Comparison of ENCODE assay signal across 8 cellular contexts in the genomic region with DNA sequence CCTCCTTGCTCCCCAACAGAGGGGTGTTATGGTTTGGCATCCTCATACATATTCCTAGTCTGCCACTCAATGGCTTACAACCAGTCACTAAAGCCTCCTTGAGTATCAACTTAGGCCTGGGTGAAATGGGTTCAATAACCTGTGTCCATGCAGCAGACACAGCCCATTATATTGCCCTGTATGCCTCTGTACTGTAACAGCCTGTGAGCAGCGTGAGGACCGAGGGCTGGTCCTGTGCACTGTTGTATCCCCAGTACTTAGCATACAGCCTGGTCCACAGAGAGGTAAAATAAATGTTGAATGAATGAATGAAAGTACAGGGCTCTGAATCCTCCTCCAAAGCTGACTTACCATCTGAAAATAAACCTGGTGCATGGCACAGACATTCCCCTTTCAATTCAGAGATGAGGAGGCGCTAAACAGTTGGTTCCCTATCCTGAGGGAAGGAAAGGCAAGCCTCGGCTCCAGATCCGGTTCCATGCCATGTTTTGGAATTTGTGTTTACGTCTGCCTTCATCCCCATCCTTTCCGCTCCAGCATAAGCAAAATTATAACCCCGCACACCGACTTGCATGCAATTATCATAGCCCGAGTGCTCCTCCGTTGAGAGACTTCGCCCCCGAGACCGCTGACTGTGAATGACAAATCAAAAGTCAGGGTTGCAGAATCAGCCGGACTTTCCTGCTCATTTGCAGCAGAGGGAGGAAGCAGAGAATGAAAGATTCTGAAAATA. TPM values are rescaled to one million over a fixed set of nuclear protein-coding genes. Genes with fewer than 3 reads are reported as not detected.
DNase-seq lines count a peak whose midpoint lies in the region; ATAC-seq and FAIRE-seq lines count a peak whose summit lies in the region.

No MANE protein-coding gene starts in this region.

- H3K4me3 Mint-ChIP-seq in central memory CD8-positive, alpha-beta T cell: peak overlapping the region; percentile 16
- peak overlapping the region; percentile 41 to 62 for H3K4me3 Mint-ChIP-seq in stimulated activated naive CD8-positive, alpha-beta T cell treated with anti-CD3 and anti-CD28 coated beads, Interleukin-15, amount 100 ng/mL, for 72 hours

- H3K4me1 Mint-ChIP-seq in central memory CD8-positive, alpha-beta T cell: peaks cover 13% of the 10 kb centered on the region
- H3K4me1 Mint-ChIP-seq in stimulated activated naive CD8-positive, alpha-beta T cell treated with anti-CD3 and anti-CD28 coated beads, Interleukin-15, amount 100 ng/mL, for 72 hours: peaks cover 52% of the 10 kb centered on the region

- H3K27ac Mint-ChIP-seq in central memory CD8-positive, alpha-beta T cell (ENCODE audit: low read depth): no peak overlapping the region
- peak overlapping the region in 1 of 2 donors; percentile 48 for H3K27ac Mint-ChIP-seq in stimulated activated naive CD8-positive, alpha-beta T cell treated with anti-CD3 and anti-CD28 coated beads, Interleukin-15, amount 100 ng/mL, for 72 hours

- no peak for ATAC-seq in central memory CD8-positive, alpha-beta T cell (replicated peaks; ENCODE audit: extremely low read depth, poor library complexity, severe bottlenecking)
- no peak for ATAC-seq in stimulated activated naive CD8-positive, alpha-beta T cell treated with anti-CD3 and anti-CD28 coated beads, Interleukin-15, amount 100 ng/mL, for 72 hours
- ATAC-seq in GM21717 (IDR thresholded peaks at IDR 0.05; ENCODE audit: unreplicated experiment) (no peak), HG02642 (IDR thresholded peaks at IDR 0.05; ENCODE audit: poor library complexity, unreplicated experiment) (no peak)

- DNase-seq in ELR (ENCODE audit: low read depth): peak; percentile 86
- DNase-seq in NCI-H446 (lab: John Stamatoyannopoulos, UW): peak; percentile 83 to 86
- DNase-seq in central memory CD8-positive, alpha-beta T cell (ENCODE audit: low spot score in 2 of 2): no peak
- peak; percentile 59 for DNase-seq in kidney tubule cell (ENCODE audit: low spot score)
- no peak for DNase-seq in stimulated activated naive CD8-positive, alpha-beta T cell treated with anti-CD3 and anti-CD28 coated beads, Interleukin-15, amount 100 ng/mL, for 72 hours
- DNase-seq in frontal cortex (ENCODE audit: low spot score in 2 of 2): no peak

- no peaks in the 10 kb centered on the region for H3K9me3 Mint-ChIP-seq in central memory CD8-positive, alpha-beta T cell
- no peaks in the 10 kb centered on the region for H3K9me3 Mint-ChIP-seq in stimulated activated naive CD8-positive, alpha-beta T cell treated with anti-CD3 and anti-CD28 coated beads, Interleukin-15, amount 100 ng/mL, for 72 hours

- FAIRE-seq in frontal cortex (lab: Jason Lieb, UNC): no peak

- no peaks in the 10 kb centered on the region for H3K36me3 Mint-ChIP-seq in central memory CD8-positive, alpha-beta T cell (ENCODE audit: insufficient read depth)

- H3K27me3 Mint-ChIP-seq in central memory CD8-positive, alpha-beta T cell: no peaks in the 10 kb centered on the region
- H3K27me3 Mint-ChIP-seq in stimulated activated naive CD8-positive, alpha-beta T cell treated with anti-CD3 and anti-CD28 coated beads, Interleukin-15, amount 100 ng/mL, for 72 hours: peaks cover 39% of the 10 kb centered on the region

RNA-seq across cellular contexts. Expression of a gene that starts 45.0 kb away (rescaled TPM):
- 120 TPM for total RNA-seq in frontal cortex

Comparison
In these comparisons a context has a peak if more than half of its experiments do, and no peak if none do; other contexts are left out.
1. DNase-seq: peak in ELR (single experiment), NCI-H446 (2 of 2) and kidney tubule cell (single experiment); none in central memory CD8-positive, alpha-beta T cell (0 of 2), stimulated activated naive CD8-positive, alpha-beta T cell treated with anti-CD3 and anti-CD28 coated beads, Interleukin-15, amount 100 ng/mL, for 72 hours (0 of 2) and frontal cortex (0 of 2).